Comparison of ENCODE assay signal across 12 cellular contexts in genomic region chr12:50234347-50234746, GRCh38. TPM values are rescaled to one million over a fixed set of nuclear protein-coding genes. Genes with fewer than 3 reads are reported as not detected.
DNase-seq lines count a peak whose midpoint lies in the region; ATAC-seq, FAIRE-seq and TF ChIP-seq lines count a peak whose summit lies in the region.
"Had no signal": no experiment of that assay in that cellular context is flagged by ENCODE, and none has a peak within 500 bp of the region (broad histone marks: within the 10 kb centered on the region; RNA-seq: fewer than 3 reads in every experiment).

No MANE protein-coding gene starts in this region.

- peaks cover 2% of the 10 kb centered on the region for H3K36me3 Mint-ChIP-seq in activated CD4-positive, alpha-beta T cell treated with anti-CD3 and anti-CD28 coated beads, Interleukin-2, amount 10 ng/mL, durations not matched to agents 7 days and 5 days (ENCODE audit: low read depth)

- intact Hi-C loops in adrenal gland (cut with DNase I) (loop anchor here in 1 of 2 donors (10.0 kb wide), 1 partner anchor 80 kb away; no protein-coding TSS in a partner anchor), HepG2 (cut with micrococcal nuclease; ENCODE audit: unreplicated experiment) (no loop called here)

- no TSS peak for BruUV-seq in HepG2 (replicated peaks; lab: Mats Ljungman, UMichigan)

- no peaks in the 10 kb centered on the region for H3K9me3 ChIP-seq in adrenal gland (replicated peaks in 1 of 3)
- no peaks in the 10 kb centered on the region for H3K9me3 ChIP-seq in HepG2 (ENCODE audit: low read length)
- H3K9me3 ChIP-seq in HAP-1: no peaks in the 10 kb centered on the region
- no peaks in the 10 kb centered on the region for H3K9me3 ChIP-seq in WERI-Rb-1 (ENCODE audit: severe bottlenecking)
- H3K9me3 ChIP-seq: tibial artery had no signal

- no peak for TF ChIP-seq POLR2A in adrenal gland (IDR thresholded peaks at IDR 0.05)
- no peak for TF ChIP-seq POLR2A in HepG2 (IDR thresholded peaks at IDR 0.05; ENCODE audit: insufficient read depth in 1 of 2, low read depth in 2 of 2, low read length in 2 of 2)

- in situ Hi-C loops in HepG2 (cut with HindIII; ENCODE audit: extremely low pct_ligation_motif_present, low pct_unique_long_range_greater_than_20kb): no loop called here
- in situ Hi-C loops in HAP-1 (cut with MboI; ENCODE audit: low sequenced_read_pairs): no loop called here

- H3K9ac ChIP-seq in HepG2 (ENCODE audit: insufficient read depth, low read depth, low read length): no peak overlapping the region

- no peaks in the 10 kb centered on the region for H3K4me1 Mint-ChIP-seq in activated CD4-positive, alpha-beta T cell treated with anti-CD3 and anti-CD28 coated beads, Interleukin-2, amount 10 ng/mL, durations not matched to agents 7 days and 5 days

- TF ChIP-seq EP300 in HepG2 (IDR thresholded peaks at IDR 0.05; ENCODE audit: low read depth in 2 of 2, low read length in 2 of 2) (no peak), HepG2 (CRISPR knock-in tag; IDR thresholded peaks at IDR 0.05; ENCODE audit: borderline replicate concordance) (no peak)

- no peak overlapping the region for H3K27ac Mint-ChIP-seq in activated CD4-positive, alpha-beta T cell treated with anti-CD3 and anti-CD28 coated beads, Interleukin-2, amount 10 ng/mL, durations not matched to agents 7 days and 5 days

- TF ChIP-seq CTCF in adrenal gland (IDR thresholded peaks at IDR 0.05): no peak
- no peak for TF ChIP-seq CTCF in HepG2 (CRISPR knock-in tag; IDR thresholded peaks at IDR 0.05)
- TF ChIP-seq CTCF in WERI-Rb-1 (IDR thresholded peaks at IDR 0.05; ENCODE audit: low read depth, low read length): no peak

- DNase-seq in activated CD4-positive, alpha-beta T cell treated with anti-CD3 and anti-CD28 coated beads for 48 hours: peak; percentile 51
- no peak for DNase-seq in activated CD4-positive, alpha-beta T cell treated with anti-CD3 and anti-CD28 coated beads, Interleukin-2, amount 10 ng/mL, durations not matched to agents 7 days and 5 days
- DNase-seq in LoVo (ENCODE audit: low spot score) (peak; percentile 78), adrenal gland (peak in 5 of 7 donors; percentile 58 to 66 (median 64)), HepG2 (ENCODE audit: low spot score) (no peak), HAP-1 (ENCODE audit: low spot score in 2 of 2) (no peak), WERI-Rb-1 (no peak), retina (no peak)
- DNase-seq: DMS153, NCI-H1436, tibial artery had no signal

- H4K20me1 ChIP-seq in HepG2 (ENCODE audit: insufficient read depth, low read length): no peaks in the 10 kb centered on the region

- no peak for TF ChIP-seq RAD21 in HepG2 (CRISPR knock-in tag; IDR thresholded peaks at IDR 0.05)

- H3K27me3 Mint-ChIP-seq in activated CD4-positive, alpha-beta T cell treated with anti-CD3 and anti-CD28 coated beads, Interleukin-2, amount 10 ng/mL, durations not matched to agents 7 days and 5 days: no peaks in the 10 kb centered on the region

- H3K4me3 ChIP-seq in adrenal gland: no peak overlapping the region
- H3K4me3 ChIP-seq in HepG2 (replicated peaks in 1 of 3; ENCODE audit: insufficient read depth in 1 of 3, low read depth in 2 of 3, low read length in 3 of 3): no peak overlapping the region
- H3K4me3 ChIP-seq in HAP-1: no peak overlapping the region
- no peak overlapping the region for H3K4me3 ChIP-seq in WERI-Rb-1 (ENCODE audit: low read depth, low read length)
- H3K4me3 ChIP-seq: tibial artery had no signal

- H3K27me3 ChIP-seq in adrenal gland (no peaks in the 10 kb centered on the region), HepG2 (ENCODE audit: control insufficient read depth in 1 of 2, insufficient read depth in 2 of 2, low read length in 2 of 2) (no peaks in the 10 kb centered on the region), HAP-1 (ENCODE audit: low read depth) (no peaks in the 10 kb centered on the region), WERI-Rb-1 (ENCODE audit: insufficient read depth, low read depth, severe bottlenecking) (no peaks in the 10 kb centered on the region)
- H3K27me3 ChIP-seq: tibial artery had no signal

- H3K36me3 ChIP-seq in adrenal gland (replicated peaks in 1 of 2) (peaks cover 0 to 3% of the 10 kb centered on the region in 2 donors), HepG2 (replicated peaks in 1 of 2; ENCODE audit: control insufficient read depth in 1 of 2, insufficient read depth in 2 of 2, low read length in 2 of 2) (peaks cover 0 to 2% of the 10 kb centered on the region in 2 experiments; a peak in 2 of 5 replicates), HAP-1 (replicated peaks) (no peaks in the 10 kb centered on the region), WERI-Rb-1 (peaks cover 27% of the 10 kb centered on the region)

- no peaks in the 10 kb centered on the region for H3K9me3 Mint-ChIP-seq in activated CD4-positive, alpha-beta T cell treated with anti-CD3 and anti-CD28 coated beads, Interleukin-2, amount 10 ng/mL, durations not matched to agents 7 days and 5 days

- H3K4me1 ChIP-seq in adrenal gland (replicated peaks in 1 of 2) (peaks cover 0 to 9% of the 10 kb centered on the region in 2 donors), HepG2 (ENCODE audit: insufficient read depth, low read length) (no peaks in the 10 kb centered on the region), HAP-1 (no peaks in the 10 kb centered on the region)

- WGBS in adrenal gland, 4 donors: 54 to 71% (median 65%) methylated on average over 3 of the region's 3 CpGs
- WGBS in HepG2 (ENCODE audit: low lambda C conversion rate): 78% methylated on average over 3 of the region's 3 CpGs

- CTCF ChIA-PET in activated CD4-positive, alpha-beta T cell treated with anti-CD3 and anti-CD28 coated beads, Interleukin-2, amount 10 ng/mL, durations not matched to agents 7 days and 5 days (lab: Charles Lee): interaction anchor here (0.6 to 1.2 kb wide), 4 partner anchors 12 to 24 kb away, joined by 3 to 5 read pairs (median 4); no protein-coding TSS in a partner anchor
- CTCF ChIA-PET in HepG2 (lab: Yijun Ruan, JAX; ENCODE audit: low intra/inter-chr PET ratio, low total read pairs): no interaction called here

- no peaks in the 10 kb centered on the region for H3K79me2 ChIP-seq in HepG2 (ENCODE audit: insufficient read depth, low read length)

- H3K27ac ChIP-seq in adrenal gland (no peak overlapping the region), HepG2 (ENCODE audit: extremely low read length, insufficient read depth, low read length) (no peak overlapping the region), WERI-Rb-1 (no peak overlapping the region)
- H3K27ac ChIP-seq: tibial artery had no signal

- no peak overlapping the region for H2AFZ ChIP-seq in HepG2 (ENCODE audit: low read length)

- no peak for FAIRE-seq in HepG2 (lab: Jason Lieb, UNC)
- FAIRE-seq: astrocyte had no signal

- POLR2A ChIA-PET in activated CD4-positive, alpha-beta T cell treated with anti-CD3 and anti-CD28 coated beads, Interleukin-2, amount 10 ng/mL, durations not matched to agents 7 days and 5 days (lab: Charles Lee): no interaction called here
- POLR2A ChIA-PET in HepG2 (lab: Yijun Ruan, JAX): interaction anchor here (1.2 kb wide), 1 partner anchor 13 kb away, joined by 3 read pairs; no protein-coding TSS in a partner anchor

- H3K4me3 Mint-ChIP-seq in activated CD4-positive, alpha-beta T cell treated with anti-CD3 and anti-CD28 coated beads, Interleukin-2, amount 10 ng/mL, durations not matched to agents 7 days and 5 days: no peak overlapping the region

- ATAC-seq in HepG2: no peak; the same call in 2 of the 3 replicates

- H3K4me2 ChIP-seq in HepG2 (ENCODE audit: low read depth, low read length): no peak overlapping the region

TF ChIP-seq in HepG2, 621 proteins besides CTCF, POLR2A, EP300 and RAD21:
- TF ChIP-seq FOSL2 (CRISPR knock-in tag; IDR thresholded peaks at IDR 0.05): peak; percentile 57
- TF ChIP-seq NFYB (CRISPR knock-in tag; IDR thresholded peaks at IDR 0.05): 0 out of 2 replicates have a peak, but pooled peaks have one; percentile 9
- no peak for TF ChIP-seq SIN3B (IDR thresholded peaks at IDR 0.05; ENCODE audit: low read length)
- TF ChIP-seq PHF20 (CRISPR knock-in tag; IDR thresholded peaks at IDR 0.05): no peak
- TF ChIP-seq ZSCAN30 (CRISPR knock-in tag; IDR thresholded peaks at IDR 0.05): no peak
- TF ChIP-seq RCOR2 (CRISPR knock-in tag; IDR thresholded peaks at IDR 0.05): no peak

RNA-seq across cellular contexts. Expression of gene LIMA1, which starts 49.0 kb away (rescaled TPM):
- 10 to 100 TPM; 16.9 to 22.4 TPM for total RNA-seq in activated CD4-positive, alpha-beta T cell treated with anti-CD3 and anti-CD28 coated beads, Interleukin-2, amount 10 ng/mL, durations not matched to agents 7 days and 5 days
- total RNA-seq in adrenal gland (100 to 1,000 TPM in 3 of 8 donors, 10 to 100 TPM in 5; 44.3 to 134 (median 94.4) TPM), HepG2 (2016; rRNA removed; fragmentation: Illumina TruSeq; extraction: Trizol) (13.0 and 19.3 TPM in 2 replicates)
- polyA plus RNA-seq in adrenal gland (10 to 100 TPM; 49.8 to 84.7 (median 61.0) TPM), HepG2 (2011; rRNA removed) (13.9 and 19.8 TPM in 2 replicates)
- total RNA-seq in HepG2 (2016; cell fraction: cytosol; rRNA removed; fragmentation: Illumina TruSeq; extraction: Trizol; ENCODE audit: low read depth): 0.91 and 1.6 TPM in 2 replicates
- 12.8 and 15.0 TPM in 2 replicates for total RNA-seq in HepG2 (2016; cell fraction: insoluble cytoplasmic fraction; rRNA removed; fragmentation: Illumina TruSeq; extraction: Trizol)
- total RNA-seq in HepG2 (2016; cell fraction: membrane; rRNA removed; fragmentation: Illumina TruSeq; extraction: Trizol): 4.2 and 5.4 TPM in 2 replicates
- 14.1 and 15.9 TPM in 2 replicates for total RNA-seq in HepG2 (2016; cell fraction: nucleus; rRNA removed; fragmentation: Illumina TruSeq; extraction: Trizol)
- polyA plus RNA-seq in HepG2 (2011; cell fraction: cytosol; rRNA removed): 5.0 and 7.4 TPM in 2 replicates
- 8.8 and 9.7 TPM in 2 replicates for polyA plus RNA-seq in HepG2 (2011; cell fraction: nucleus; rRNA removed)
- polyA plus RNA-seq in HepG2 (2012): 11.5 and 11.9 TPM in 2 replicates
- 0.72 and 1.1 TPM in 2 replicates for polyA plus RNA-seq in HepG2 (2016; cell fraction: cytosol; fragmentation: Illumina TruSeq; extraction: Trizol; ENCODE audit: low read depth)
- polyA plus RNA-seq in HepG2 (2016; cell fraction: insoluble cytoplasmic fraction; fragmentation: Illumina TruSeq; extraction: Trizol; ENCODE audit: low read depth): 21.3 and 21.6 TPM in 2 replicates
- 1.9 and 2.7 TPM in 2 replicates for polyA plus RNA-seq in HepG2 (2016; cell fraction: membrane; fragmentation: Illumina TruSeq; extraction: Trizol; ENCODE audit: low read depth)
- 17.1 and 18.0 TPM in 2 replicates for polyA plus RNA-seq in HepG2 (2016; cell fraction: nucleus; fragmentation: Illumina TruSeq; extraction: Trizol; ENCODE audit: insufficient read depth, low read depth)
- polyA minus RNA-seq in HepG2 (2011; rRNA and poly(A)+ RNA removed; ENCODE audit: low replicate concordance): 21.1 and 72.7 TPM in 2 replicates
- 12.9 and 14.3 TPM in 2 replicates for polyA minus RNA-seq in HepG2 (2011; cell fraction: cytosol; rRNA and poly(A)+ RNA removed)
- 22.8 and 23.7 TPM in 2 replicates for polyA minus RNA-seq in HepG2 (2011; cell fraction: nucleus; rRNA and poly(A)+ RNA removed)

Comparison
In these comparisons a context has a peak if more than half of its experiments do, and no peak if none do; other contexts are left out.
1. DNase-seq: peak in activated CD4-positive, alpha-beta T cell treated with anti-CD3 and anti-CD28 coated beads for 48 hours (single experiment), LoVo (single experiment) and adrenal gland (5 of 7); none in activated CD4-positive, alpha-beta T cell treated with anti-CD3 and anti-CD28 coated beads, Interleukin-2, amount 10 ng/mL, durations not matched to agents 7 days and 5 days (single experiment), HepG2 (single experiment), HAP-1 (0 of 2), WERI-Rb-1 (single experiment) and retina (single experiment).